In genomic region chr13:102845630-102846260, GRCh38 we compare ENCODE assay signal across 1 cellular context.
TF ChIP-seq lines count a peak whose summit lies in the region.

Gene ERCC5 (plus strand): TSS chr13:102846032. CDS start chr13:102846267, 235 bp downstream.

TF ChIP-seq in K562, 482 proteins besides CTCF, POLR2A, EP300 and RAD21 (continued from another document and continues in another):
- TF ChIP-seq PRDM10 (IDR thresholded peaks at IDR 0.05; ENCODE audit: partially characterized antibody) (peak; percentile 94), MEIS2 (IDR thresholded peaks at IDR 0.05; ENCODE audit: partially characterized antibody) (peak; percentile 78), PRPF4 (IDR thresholded peaks at IDR 0.05; ENCODE audit: insufficient read depth, low read depth, low read length, poor library complexity, severe bottlenecking) (no peak), ZBTB40 (IDR thresholded peaks at IDR 0.05) (peak; percentile 92), ZBTB40 (CRISPR knock-in tag; IDR thresholded peaks at IDR 0.05) (no peak), MCM7 (IDR thresholded peaks at IDR 0.05) (no peak), REST (CRISPR knock-in tag; IDR thresholded peaks at IDR 0.05; ENCODE audit: low read depth) (0 out of 2 replicates have a peak, but pooled peaks have one; percentile 34), ZNF263 (CRISPR knock-in tag; IDR thresholded peaks at IDR 0.05; ENCODE audit: borderline replicate concordance) (no peak), KAT2B (IDR thresholded peaks at IDR 0.05; ENCODE audit: low read depth, low read length) (no peak), ETS1 (conservative IDR thresholded peaks at IDR 0.05; ENCODE audit: control insufficient read depth, low read depth, low read length) (no peak), HCFC1 (IDR thresholded peaks at IDR 0.05; ENCODE audit: low read depth, low read length) (peak; percentile 82), POLR2H (tag; IDR thresholded peaks at IDR 0.05; ENCODE audit: low read depth) (peak; percentile 76), NR0B1 (IDR thresholded peaks at IDR 0.05; ENCODE audit: partially characterized antibody) (no peak), FOS (IDR thresholded peaks at IDR 0.05; ENCODE audit: extremely low read depth, insufficient read length) (no peak), XRCC5 (IDR thresholded peaks at IDR 0.05; ENCODE audit: low read depth, low read length) (no peak), ZBTB34 (CRISPR knock-in tag; IDR thresholded peaks at IDR 0.05) (no peak), CCAR2 (IDR thresholded peaks at IDR 0.05; ENCODE audit: low read depth, low read length) (no peak), ZNF76 (CRISPR knock-in tag; IDR thresholded peaks at IDR 0.05; ENCODE audit: borderline replicate concordance) (no peak), SLC30A9 (CRISPR knock-in tag; IDR thresholded peaks at IDR 0.05) (no peak), TEAD1 (CRISPR knock-in tag; IDR thresholded peaks at IDR 0.05) (peak in 1 of 2 experiments; percentile 17; a peak in 1 of 4 replicates), SMAD3 (CRISPR knock-in tag; conservative IDR thresholded peaks at IDR 0.05) (no peak), MAX (CRISPR knock-in tag; IDR thresholded peaks at IDR 0.05) (peak; percentile 69), NFATC3 (IDR thresholded peaks at IDR 0.05) (no peak), CREB3 (tag; conservative IDR thresholded peaks at IDR 0.05; ENCODE audit: low read depth) (no peak), ZNF121 (CRISPR knock-in tag; conservative IDR thresholded peaks at IDR 0.05) (no peak), ZNF511 (CRISPR knock-in tag; IDR thresholded peaks at IDR 0.05) (no peak), ZNF699 (CRISPR knock-in tag; IDR thresholded peaks at IDR 0.05; ENCODE audit: insufficient replicate concordance) (no peak), RBM34 (IDR thresholded peaks at IDR 0.05; ENCODE audit: borderline replicate concordance, insufficient read depth, low read length) (no peak), CBX5 (IDR thresholded peaks at IDR 0.05; ENCODE audit: borderline replicate concordance, low read depth) (no peak), NFXL1 (CRISPR knock-in tag; IDR thresholded peaks at IDR 0.05) (no peak), E2F1 (CRISPR knock-in tag; IDR thresholded peaks at IDR 0.05) (no peak), MTA2 (IDR thresholded peaks at IDR 0.05; ENCODE audit: low read depth) (no peak), CHCHD3 (CRISPR knock-in tag; IDR thresholded peaks at IDR 0.05) (no peak), NRF1 (conservative IDR thresholded peaks at IDR 0.05 in 1 of 2, IDR thresholded peaks at IDR 0.05 in 1 of 2) (peak; percentile 77 to 80)
